Comparison of ENCODE assay signal across 2 cellular contexts in genomic region chr7:94243312-94243711, GRCh38.
TF ChIP-seq lines count a peak whose summit lies in the region.

No MANE protein-coding gene starts in this region.

TF ChIP-seq in IMR-90, 13 proteins besides CTCF, POLR2A, EP300 and RAD21:
- TF ChIP-seq CEBPB (IDR thresholded peaks at IDR 0.05; ENCODE audit: low read depth, low read length): no peak
- no peak for TF ChIP-seq CHD1 (IDR thresholded peaks at IDR 0.05; ENCODE audit: low read depth, low read length)
- TF ChIP-seq, protein P1, sequence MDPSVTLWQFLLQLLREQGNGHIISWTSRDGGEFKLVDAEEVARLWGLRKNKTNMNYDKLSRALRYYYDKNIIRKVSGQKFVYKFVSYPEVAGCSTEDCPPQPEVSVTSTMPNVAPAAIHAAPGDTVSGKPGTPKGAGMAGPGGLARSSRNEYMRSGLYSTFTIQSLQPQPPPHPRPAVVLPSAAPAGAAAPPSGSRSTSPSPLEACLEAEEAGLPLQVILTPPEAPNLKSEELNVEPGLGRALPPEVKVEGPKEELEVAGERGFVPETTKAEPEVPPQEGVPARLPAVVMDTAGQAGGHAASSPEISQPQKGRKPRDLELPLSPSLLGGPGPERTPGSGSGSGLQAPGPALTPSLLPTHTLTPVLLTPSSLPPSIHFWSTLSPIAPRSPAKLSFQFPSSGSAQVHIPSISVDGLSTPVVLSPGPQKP (IDR thresholded peaks at IDR 0.05; ENCODE audit: borderline replicate concordance, low read depth, low read length): no peak
- no peak for TF ChIP-seq RFX5 (IDR thresholded peaks at IDR 0.05; ENCODE audit: low read depth, low read length)
- TF ChIP-seq RCOR1 (IDR thresholded peaks at IDR 0.05; ENCODE audit: insufficient replicate concordance, low read length): no peak
- TF ChIP-seq FOS (IDR thresholded peaks at IDR 0.05; ENCODE audit: low read depth, low read length): no peak

TF ChIP-seq in H1, 55 proteins besides CTCF, POLR2A, EP300 and RAD21:
- TF ChIP-seq POU5F1 (IDR thresholded peaks at IDR 0.05; ENCODE audit: low read depth, low read length) (no peak), FOSL1 (IDR thresholded peaks at IDR 0.05; ENCODE audit: insufficient read depth, low read depth, low read length) (no peak), KDM5A (IDR thresholded peaks at IDR 0.05; ENCODE audit: low read length) (no peak), TAF7 (optimal IDR thresholded peaks at IDR 0.05; ENCODE audit: borderline replicate concordance, low read depth, low read length) (no peak)
